In genomic region chr16:79595261-79595660, GRCh38 we compare ENCODE assay signal across 9 cellular contexts. TPM values are rescaled to one million over a fixed set of nuclear protein-coding genes. Genes with fewer than 3 reads are reported as not detected.
DNase-seq lines count a peak whose midpoint lies in the region; ATAC-seq, FAIRE-seq and TF ChIP-seq lines count a peak whose summit lies in the region.
"Had no signal": no experiment of that assay in that cellular context is flagged by ENCODE, and none has a peak within 500 bp of the region (broad histone marks: within the 10 kb centered on the region; RNA-seq: fewer than 3 reads in every experiment).

No MANE protein-coding gene starts in this region.

- DNase-seq in MM.1S (peak; percentile 32), adipocyte (ENCODE audit: low read depth) (no peak), kidney (no peak)
- DNase-seq in stimulated activated naive CD4-positive, alpha-beta T cell treated with Interleukin-2 at 50 U/mL for 16 hours (lab: John Stamatoyannopoulos, UW): no peak
- DNase-seq: EL, NCI-H2029 treated with DMSO at 0.1 percent for 48 hours had no signal

- H3K36me3 ChIP-seq in MM.1S (replicated peaks; ENCODE audit: insufficient read depth, low read length) (0 out of 2 replicates have a peak, but pooled peaks cover 7% of the 10 kb centered on the region), adipocyte (ENCODE audit: control insufficient read depth, insufficient read depth, low read length, severe bottlenecking) (no peaks in the 10 kb centered on the region), kidney (ENCODE audit: control insufficient read depth in 1 of 2, insufficient read depth in 2 of 2, low read length in 2 of 2) (peaks cover 0 to 10% of the 10 kb centered on the region in 2 donors)

- H3K27ac ChIP-seq in MM.1S (ENCODE audit: low read length): peak overlapping the region; percentile 79; the same call in 1 of the 2 replicates
- H3K27ac ChIP-seq in kidney (ENCODE audit: low read depth in 2 of 2, low read length in 2 of 2): peak overlapping the region; percentile 43 to 63
- H3K27ac ChIP-seq in skin epidermis: peak overlapping the region in 17 of 21 experiments; percentile 25 to 94 (median 87)

- H3K9ac ChIP-seq in MM.1S (ENCODE audit: low read length) (peak overlapping the region; percentile 88; the same call in 1 of the 2 replicates), adipocyte (ENCODE audit: low read length) (peak overlapping the region; percentile 93), kidney (ENCODE audit: low read length in 2 of 2) (peak overlapping the region in 1 of 2 donors; percentile 92)

- 0 out of 2 replicates have a peak, but pooled peaks cover 4% of the 10 kb centered on the region for H4K20me1 ChIP-seq in MM.1S (ENCODE audit: insufficient read depth, low read length)

- no peaks in the 10 kb centered on the region for H3K9me2 ChIP-seq in MM.1S (replicated peaks; ENCODE audit: insufficient read depth, low read length)

- no peaks in the 10 kb centered on the region for H3K27me3 ChIP-seq in MM.1S (replicated peaks; ENCODE audit: insufficient read depth, low read length)
- no peaks in the 10 kb centered on the region for H3K27me3 ChIP-seq in adipocyte (replicated peaks; ENCODE audit: control insufficient read depth, insufficient read depth, low read length)

- H3K9me3 ChIP-seq in MM.1S (replicated peaks; ENCODE audit: insufficient read depth, low read length): no peaks in the 10 kb centered on the region
- no peaks in the 10 kb centered on the region for H3K9me3 ChIP-seq in adipocyte (ENCODE audit: control insufficient read depth, low read length)
- H3K9me3 ChIP-seq in kidney (ENCODE audit: control insufficient read depth in 1 of 2, low read length in 2 of 2): no peaks in the 10 kb centered on the region

- peaks cover 57% of the 10 kb centered on the region for H3F3A ChIP-seq in MM.1S (ENCODE audit: insufficient read depth, low read length)

- ATAC-seq in GM18520 (IDR thresholded peaks at IDR 0.05; ENCODE audit: unreplicated experiment): no peak
- no peak for ATAC-seq in GM21360 (IDR thresholded peaks at IDR 0.05; ENCODE audit: unreplicated experiment)

- TF ChIP-seq CTCF in MM.1S (IDR thresholded peaks at IDR 0.05; ENCODE audit: low read length) (no peak), kidney (IDR thresholded peaks at IDR 0.05; ENCODE audit: borderline replicate concordance, extremely low read depth, insufficient read depth) (no peak)

- H2AFZ ChIP-seq in MM.1S (ENCODE audit: low read length): no peak overlapping the region

- peak overlapping the region; percentile 51; the same call in 1 of the 2 replicates for H3K4me2 ChIP-seq in MM.1S (ENCODE audit: low read depth, low read length)

- FAIRE-seq in kidney (lab: Jason Lieb, UNC): no peak

- intact Hi-C loops in kidney (cut with DNase I): no loop called here

- no peaks in the 10 kb centered on the region for H3K4me1 ChIP-seq in MM.1S (ENCODE audit: low read length)
- H3K4me1 ChIP-seq in adipocyte (ENCODE audit: control insufficient read depth, insufficient read depth, low read length): peaks cover 39% of the 10 kb centered on the region
- H3K4me1 ChIP-seq in kidney (ENCODE audit: control insufficient read depth in 1 of 2, insufficient read depth in 1 of 2, low read depth in 1 of 2, low read length in 2 of 2): peaks cover 0 to 4% of the 10 kb centered on the region in 2 donors

- H3K4me3 ChIP-seq in MM.1S (ENCODE audit: low read length) (peak overlapping the region; percentile 79; the same call in 1 of the 2 replicates), adipocyte (ENCODE audit: low read length) (peak overlapping the region; percentile 96), kidney (ENCODE audit: low read length in 2 of 2) (peak overlapping the region; percentile 94 to 97), skin epidermis (peak overlapping the region; percentile 38 to 77 (median 66))

- peaks cover 42% of the 10 kb centered on the region for H3K79me2 ChIP-seq in MM.1S (ENCODE audit: low read length)

RNA-seq across cellular contexts. Expression of gene MAF, which starts 5.3 kb away (rescaled TPM):
- 70.1 TPM for total RNA-seq in kidney
- 47.1 TPM for polyA plus RNA-seq in kidney (ENCODE audit: insufficient read depth, low read depth, low replicate concordance)
